Comparison of ENCODE assay signal across 17 cellular contexts in the genomic region with DNA sequence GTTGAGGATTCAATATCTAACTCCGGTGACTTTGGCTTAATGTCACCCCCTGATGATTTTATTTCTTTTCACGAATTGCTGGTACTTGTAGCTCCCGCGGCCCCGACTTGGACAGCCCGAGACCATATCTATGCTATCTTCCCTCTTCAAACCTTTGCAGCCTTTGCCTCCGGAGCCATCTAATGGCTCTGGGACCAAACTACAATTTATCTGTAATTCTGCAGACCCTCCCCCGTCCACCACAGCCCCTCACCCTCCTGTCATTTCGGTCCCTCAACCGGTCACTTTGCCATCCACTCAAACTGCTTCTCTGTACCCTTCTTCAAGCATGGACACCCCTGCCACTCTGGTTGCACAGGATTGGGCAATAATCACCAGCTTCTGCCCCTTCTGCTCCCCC. TPM values are rescaled to one million over a fixed set of nuclear protein-coding genes. Genes with fewer than 3 reads are reported as not detected.
DNase-seq lines count a peak whose midpoint lies in the region; ATAC-seq, FAIRE-seq and TF ChIP-seq lines count a peak whose summit lies in the region.
"Had no signal": no experiment of that assay in that cellular context is flagged by ENCODE, and none has a peak within 500 bp of the region (broad histone marks: within the 10 kb centered on the region; RNA-seq: fewer than 3 reads in every experiment).

No MANE protein-coding gene starts in this region.

- peak overlapping the region; percentile 56; the same call in 2 of the 3 replicates for H3K4me2 ChIP-seq in A549
- no peak overlapping the region for H3K4me2 ChIP-seq in H9 (ENCODE audit: insufficient read depth, insufficient read length, low read length)
- no peak overlapping the region for H3K4me2 ChIP-seq in neural cell (ENCODE audit: low read length)

- H3K4me1 Mint-ChIP-seq in H9 = peaks cover 7 to 20% of the 10 kb centered on the region in 2 experiments
- H3K4me1 Mint-ChIP-seq: CD14-positive monocyte had no signal

- no peak overlapping the region for H2AK5ac ChIP-seq in H9 (ENCODE audit: insufficient read length, low read length)

- H3K4me1 ChIP-seq in A549 = peaks cover 26% of the 10 kb centered on the region
- no peaks in the 10 kb centered on the region for H3K4me1 ChIP-seq in H9 (ENCODE audit: insufficient read depth, low read length)

- H2BK120ac ChIP-seq in H9 (ENCODE audit: low read depth, low read length, poor library complexity, severe bottlenecking) = no peak overlapping the region

- H4K20me1 ChIP-seq in H9 (ENCODE audit: control insufficient read depth, insufficient read depth, insufficient read length) (no peaks in the 10 kb centered on the region), neural cell (ENCODE audit: insufficient read depth) (no peaks in the 10 kb centered on the region)

- H2AFZ ChIP-seq in H9 (ENCODE audit: low read length) (no peak overlapping the region), neural cell (ENCODE audit: low read depth, low read length) (no peak overlapping the region)

- H2BK5ac ChIP-seq in H9 (ENCODE audit: insufficient read length, low read length) = no peak overlapping the region

- H3K23ac ChIP-seq in H9 (ENCODE audit: insufficient read length, low read depth, low read length) = no peak overlapping the region

- ATAC-seq in A549 = no peak
- ATAC-seq in left cardiac atrium = no peak

- no peak overlapping the region for H3K14ac ChIP-seq in H9 (ENCODE audit: insufficient read depth, low read length)

- H3K27me3 Mint-ChIP-seq in H9 (ENCODE audit: low read depth) = peaks cover 13% of the 10 kb centered on the region

- H3K56ac ChIP-seq in H9 (ENCODE audit: insufficient read length, low read depth, low read length) = no peak overlapping the region

- no peak overlapping the region for H3T11ph ChIP-seq in H9 (ENCODE audit: low read length)

- H4K91ac ChIP-seq in H9 (ENCODE audit: insufficient read length, low read depth, low read length) = no peak overlapping the region

- no peak overlapping the region for H4K8ac ChIP-seq in H9 (replicated peaks; ENCODE audit: insufficient read length, low read depth, low read length)

- H3K9me2 ChIP-seq in neural cell (ENCODE audit: insufficient read depth, low read length) = no peaks in the 10 kb centered on the region

- H2BK12ac ChIP-seq in H9 (ENCODE audit: insufficient read length, low read depth, low read length) = no peak overlapping the region

- no peak overlapping the region for H3K4ac ChIP-seq in H9 (ENCODE audit: low read depth, low read length)

- H2BK20ac ChIP-seq in H9 (ENCODE audit: low read depth, low read length, poor library complexity, severe bottlenecking) = no peak overlapping the region

- H3K9ac ChIP-seq in H9 (ENCODE audit: extremely low read depth, insufficient read length, low read length) = no peak overlapping the region
- H3K9ac ChIP-seq in neural cell (ENCODE audit: low read length) = no peak overlapping the region

- no peak overlapping the region for H4K5ac ChIP-seq in H9 (ENCODE audit: insufficient read length, low read depth, low read length)

- CTCF ChIA-PET in A549 (lab: Yijun Ruan, JAX) = interaction anchor here (2.0 to 3.2 kb wide), 3 partner anchors 9 to 41 kb away, joined by 5 to 17 read pairs (median 7); no protein-coding TSS in a partner anchor

- TF ChIP-seq CTCF in A549 (IDR thresholded peaks at IDR 0.05) (no peak), H9 (conservative IDR thresholded peaks at IDR 0.05) (peak; percentile 41; the same call in 1 of the 3 replicates), WERI-Rb-1 (IDR thresholded peaks at IDR 0.05; ENCODE audit: low read depth, low read length) (no peak), neural cell (IDR thresholded peaks at IDR 0.05; ENCODE audit: poor library complexity, severe bottlenecking) (peak; percentile 41)

- no peak for TF ChIP-seq POLR2A in A549 (IDR thresholded peaks at IDR 0.05; ENCODE audit: low read length)

- no peak overlapping the region for H3K4me3 Mint-ChIP-seq in H9
- H3K4me3 Mint-ChIP-seq: CD14-positive monocyte had no signal

- peaks cover 20 to 23% of the 10 kb centered on the region in 2 experiments for H3K9me3 Mint-ChIP-seq in H9

- H3F3A ChIP-seq in neural cell (ENCODE audit: insufficient read depth, low read length, poor library complexity, severe bottlenecking) = no peaks in the 10 kb centered on the region

- intact Hi-C loops in left cardiac atrium (cut with DNase I) = no loop called here

- no peak overlapping the region for H2BK15ac ChIP-seq in H9 (ENCODE audit: low read depth, low read length)

- H3K18ac ChIP-seq in H9 (ENCODE audit: insufficient read length, low read depth, low read length) = no peak overlapping the region

- H3K36me3 ChIP-seq in WERI-Rb-1 (no peaks in the 10 kb centered on the region), neural cell (ENCODE audit: insufficient read depth, low read length) (no peaks in the 10 kb centered on the region)

- no peak for TF ChIP-seq EP300 in A549 (IDR thresholded peaks at IDR 0.05)
- TF ChIP-seq EP300 in neural cell (conservative IDR thresholded peaks at IDR 0.05; ENCODE audit: poor library complexity, severe bottlenecking) = no peak

- TF ChIP-seq RAD21 in A549 (conservative IDR thresholded peaks at IDR 0.05 in 1 of 2, IDR thresholded peaks at IDR 0.05 in 1 of 2) (peak in 1 of 2 experiments; percentile 41; a peak in 2 of 5 replicates), neural cell (conservative IDR thresholded peaks at IDR 0.05) (peak; percentile 37)

- no peaks in the 10 kb centered on the region for H3K23me2 ChIP-seq in H9 (ENCODE audit: insufficient read length, low read depth, low read length, poor library complexity, severe bottlenecking)

- H3K27ac Mint-ChIP-seq in H9 = no peak overlapping the region
- H3K27ac Mint-ChIP-seq: CD14-positive monocyte had no signal

- H3K36me3 Mint-ChIP-seq in H9 (ENCODE audit: insufficient read depth in 1 of 3, low read depth in 3 of 3) = peaks cover 0 to 5% (median 3%) of the 10 kb centered on the region in 3 experiments; a peak in 5 of 7 replicates
- H3K36me3 Mint-ChIP-seq: CD14-positive monocyte had no signal

- POLR2A ChIA-PET in A549 (lab: Yijun Ruan, JAX) = no interaction called here

- H3K27me3 ChIP-seq in H9 (ENCODE audit: insufficient read depth, low read length) (no peaks in the 10 kb centered on the region), WERI-Rb-1 (ENCODE audit: insufficient read depth, low read depth, severe bottlenecking) (no peaks in the 10 kb centered on the region), neural cell (ENCODE audit: insufficient read depth, low read depth, low read length) (no peaks in the 10 kb centered on the region)

- H3K79me2 ChIP-seq in H9 (ENCODE audit: insufficient read depth, low read length) (no peaks in the 10 kb centered on the region), neural cell (replicated peaks; ENCODE audit: insufficient read depth, low read length) (no peaks in the 10 kb centered on the region)

- no peaks in the 10 kb centered on the region for H3K9me3 ChIP-seq in A549
- H3K9me3 ChIP-seq in H9 (ENCODE audit: control insufficient read depth, low read depth, low read length) = peaks cover 8% of the 10 kb centered on the region
- peaks cover 19% of the 10 kb centered on the region for H3K9me3 ChIP-seq in WERI-Rb-1 (ENCODE audit: severe bottlenecking)
- no peaks in the 10 kb centered on the region for H3K9me3 ChIP-seq in neural cell (ENCODE audit: low read length)

- WGBS in A549 (ENCODE audit: missing lambda C conversion rate) = 74% methylated on average over 10 of the region's 10 CpGs
- WGBS in H9 (ENCODE audit: extremely low coverage, insufficient read length, low lambda C conversion rate) = no CpG with 5 or more reads among the region's 10 CpGs

- H3K4me3 ChIP-seq in A549 (no peak overlapping the region), WERI-Rb-1 (ENCODE audit: low read depth, low read length) (no peak overlapping the region), neural cell (ENCODE audit: low read length) (no peak overlapping the region)

- FAIRE-seq in A549 (lab: Jason Lieb, UNC) = no peak

- DNase-seq in A549 (ENCODE audit: low read depth in 1 of 2, low spot score in 1 of 2) (no peak), H9 (no peak), WERI-Rb-1 (peak; percentile 26), islet precursor cell (no peak), left cardiac atrium (no peak), mucosa of gallbladder (ENCODE audit: low spot score) (no peak), T-helper 2 cell (no peak)
- DNase-seq: KG1; NCI-H2029 treated with DMSO at 0.1 percent for 48 hours; NCI-H226; NCI-H526; NK-92 treated with Interleukin-12 subunit alpha and Interleukin-12 subunit beta, amount 100 ng/mL, for 24 hours; OCI-M1; RPMI8226; SIG-M5 had no signal

- H3K79me1 ChIP-seq in H9 (ENCODE audit: insufficient read depth, low read depth, low read length, poor library complexity, severe bottlenecking) = no peaks in the 10 kb centered on the region

- H3K27ac ChIP-seq in A549 (no peak overlapping the region), H9 (ENCODE audit: insufficient read length, low read depth, low read length) (no peak overlapping the region), WERI-Rb-1 (peak overlapping the region; percentile 46), neural cell (ENCODE audit: low read length) (no peak overlapping the region)

TF ChIP-seq in A549, 52 proteins besides CTCF, POLR2A, EP300 and RAD21 (continues in another document):
- TF ChIP-seq CHD4 (IDR thresholded peaks at IDR 0.05; ENCODE audit: borderline replicate concordance) (no peak), KDM1A (IDR thresholded peaks at IDR 0.05; ENCODE audit: low read depth) (no peak), HEYL (CRISPR knock-in tag; IDR thresholded peaks at IDR 0.05) (no peak)

RNA-seq across cellular contexts. Expression of a gene that starts 25.7 kb away (rescaled TPM):
- polyA plus RNA-seq in A549 (2011; rRNA removed) (not detected in 2 replicates), A549 (2017; fragmentation: RNase III; extraction: RNeasy Plus Mini Kit Qiagen cat#74134 plus additional on column Dnase treatment) (not detected in 3 replicates), neural cell (not detected in 2 replicates)
- polyA plus RNA-seq in A549 (2012; cell fraction: cytosol; rRNA removed) = 0.01 TPM in 1 of 2 replicates, not detected in the other
- not detected in 2 replicates for polyA plus RNA-seq in A549 (2012; cell fraction: nucleus; rRNA removed)
- not detected in 2 replicates for polyA minus RNA-seq in A549 (2011; rRNA and poly(A)+ RNA removed)
- total RNA-seq in H9 (2021) (not detected in 2 replicates), left cardiac atrium (not detected), mucosa of gallbladder (0.63 TPM)
- not detected in 2 replicates for polyA minus RNA-seq in neural cell
- polyA plus RNA-seq: CD14-positive monocyte had no signal

RNA-seq across cellular contexts. Expression of a gene that starts 49.6 kb away (rescaled TPM):
- polyA plus RNA-seq in A549 (2011; rRNA removed) (1.4 and 1.8 TPM in 2 replicates), A549 (2017; fragmentation: RNase III; extraction: RNeasy Plus Mini Kit Qiagen cat#74134 plus additional on column Dnase treatment) (0.62 to 1.1 TPM (median 1.0 TPM) in 3 replicates), neural cell (not detected in 2 replicates)
- 1.5 and 2.3 TPM in 2 replicates for polyA plus RNA-seq in A549 (2012; cell fraction: cytosol; rRNA removed)
- 3.0 and 3.6 TPM in 2 replicates for polyA plus RNA-seq in A549 (2012; cell fraction: nucleus; rRNA removed)
- polyA minus RNA-seq in A549 (2011; rRNA and poly(A)+ RNA removed) = 1.2 TPM in 2 replicates
- total RNA-seq in H9 (2021) (not detected in 2 replicates), left cardiac atrium (not detected), mucosa of gallbladder (16.0 TPM)
- polyA minus RNA-seq in neural cell = not detected in 2 replicates

Comparison
In these comparisons a context has a peak if more than half of its experiments do, and no peak if none do; other contexts are left out.
1. CTCF ChIP-seq: peak in H9 (single experiment) and neural cell (single experiment); none in A549 (single experiment) and WERI-Rb-1 (single experiment).
2. RNA of a gene that starts 49.6 kb away (total RNA-seq): 16.0 TPM in mucosa of gallbladder (single experiment); not detected in H9 and not detected in left cardiac atrium; every median in the first group is over 10 times any median in the second.